ENCODE assay signal across 23 cellular contexts in the genomic region with DNA sequence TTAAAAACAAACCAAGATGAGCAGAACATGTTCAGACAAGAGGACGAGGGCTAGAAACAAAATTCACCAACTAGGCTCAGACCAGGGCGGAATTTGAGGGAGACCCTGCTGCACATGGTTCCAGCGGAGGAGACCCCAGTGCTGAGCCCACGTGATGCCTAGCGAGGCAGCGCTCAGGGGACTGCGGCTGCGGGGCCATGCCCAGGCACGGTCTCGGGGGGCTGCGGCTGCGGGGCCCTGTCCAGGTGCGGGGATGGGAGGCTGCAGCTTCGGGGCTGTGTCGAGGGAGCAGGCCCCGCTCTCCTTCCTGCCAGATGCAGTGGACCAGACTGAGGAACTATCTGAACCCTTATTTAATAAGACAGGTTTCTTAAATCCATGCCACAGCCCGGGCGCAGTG. TPM values are rescaled to one million over a fixed set of nuclear protein-coding genes. Genes with fewer than 3 reads are reported as not detected.
"Had no signal": no experiment of that assay in that cellular context is flagged by ENCODE, and none has a peak within 500 bp of the region (broad histone marks: within the 10 kb centered on the region; RNA-seq: fewer than 3 reads in every experiment).

No MANE protein-coding gene starts in this region.

- ATAC-seq: activated CD4-positive, alpha-beta T cell treated with anti-CD3 and anti-CD28 coated beads for 36 hours; activated CD8-positive, alpha-beta T cell treated with anti-CD3 and anti-CD28 coated beads, Interleukin-2, amount 10 ng/mL, durations not matched to agents 7 days and 5 days; activated T-cell treated with anti-CD3 and anti-CD28 coated beads, Interleukin-2, amount 50 U/mL, for 4 hours; activated T-helper 17 cell treated with anti-CD3 and anti-CD28 coated beads, Interleukin-2, amount 50 U/mL, for 72 hours; PC-3; T-cell had no signal

- H3K27ac ChIP-seq: SK-N-MC had no signal

- H3K4me3 ChIP-seq: SK-N-MC had no signal

- FAIRE-seq: astrocyte, TTC549 had no signal

- DNase-seq: activated CD4-positive, alpha-beta T cell treated with anti-CD3 and anti-CD28 coated beads for 36 hours; activated CD4-positive, CD25-positive, alpha-beta regulatory T cell; activated CD8-positive, alpha-beta T cell treated with anti-CD3 and anti-CD28 coated beads, Interleukin-2, amount 10 ng/mL, durations not matched to agents 7 days and 5 days; activated gamma-delta T cell; activated naive CD4-positive, alpha-beta T cell treated with anti-CD3 and anti-CD28 coated beads for 36 hours; activated T-cell treated with anti-CD3 and anti-CD28 coated beads, Interleukin-2, amount 50 U/mL, for 4 hours; amygdala; NCI-H1048; NCI-H146; NCI-H187 treated with DMSO at 0.1 percent for 48 hours; NCI-H2081 treated with DMSO at 0.1 percent for 48 hours; NCI-H446; NCI-H524; PC-3; T-cell; T-helper 2 cell; T1000 had no signal

RNA-seq across cellular contexts. Expression of a gene that starts 12.7 kb away (rescaled TPM):
- total RNA-seq: activated naive CD4-positive, alpha-beta T cell treated with anti-CD3 and anti-CD28 coated beads for 36 hours had no signal

RNA-seq across cellular contexts. Expression of a gene that starts 24.8 kb away (rescaled TPM):
- total RNA-seq: LHCN-M2, M059J had no signal
